In genomic region chr14:63833728-63834127, GRCh38 we compare ENCODE assay signal across 1 cellular context.
TF ChIP-seq lines count a peak whose summit lies in the region.

No MANE protein-coding gene starts in this region.

TF ChIP-seq in HCT116, 20 proteins besides CTCF, POLR2A, EP300 and RAD21:
- no peak for TF ChIP-seq REST (IDR thresholded peaks at IDR 0.05; ENCODE audit: low read depth)
- no peak for TF ChIP-seq ATF3 (IDR thresholded peaks at IDR 0.05)
- TF ChIP-seq POLR2AphosphoS5 (IDR thresholded peaks at IDR 0.05; ENCODE audit: low read depth, low read length): no peak
- no peak for TF ChIP-seq EGR1 (IDR thresholded peaks at IDR 0.05; ENCODE audit: low read depth)
- TF ChIP-seq SP1 (IDR thresholded peaks at IDR 0.05; ENCODE audit: low read depth): no peak
- TF ChIP-seq YY1 (IDR thresholded peaks at IDR 0.05; ENCODE audit: extremely low read depth, insufficient replicate concordance, low read depth, low read length): no peak
- no peak for TF ChIP-seq FOSL1 (IDR thresholded peaks at IDR 0.05; ENCODE audit: low read depth)
- TF ChIP-seq MAX (IDR thresholded peaks at IDR 0.05): no peak
- no peak for TF ChIP-seq CBX3 (IDR thresholded peaks at IDR 0.05; ENCODE audit: low read depth)
- TF ChIP-seq EZH2 (IDR thresholded peaks at IDR 0.05): no peak
- no peak for TF ChIP-seq EZH2phosphoT487 (IDR thresholded peaks at IDR 0.05; ENCODE audit: borderline replicate concordance)
- TF ChIP-seq CEBPB (IDR thresholded peaks at IDR 0.05; ENCODE audit: low read depth): no peak
- TF ChIP-seq ELF1 (IDR thresholded peaks at IDR 0.05; ENCODE audit: borderline replicate concordance, low read depth): no peak
